19 cellular contexts compared by ENCODE assay signal in the genomic region with DNA sequence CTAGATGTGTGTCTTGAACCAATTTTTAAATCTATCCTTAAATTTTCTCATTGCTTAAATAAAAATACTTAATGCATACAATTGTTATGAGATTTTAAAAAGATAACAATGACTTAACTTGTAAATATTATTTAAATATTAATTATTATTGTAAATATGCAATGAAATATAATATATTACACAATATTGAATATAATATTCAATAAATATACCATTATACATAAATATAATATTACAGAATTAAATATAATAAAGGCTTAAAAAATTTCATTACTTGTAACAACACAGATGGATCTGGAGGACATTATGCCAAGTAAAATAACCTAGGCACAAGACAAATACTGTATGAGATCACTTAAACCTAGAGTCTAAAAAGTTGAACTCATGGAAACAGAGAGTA.
"Had no signal": no experiment of that assay in that cellular context is flagged by ENCODE, and none has a peak within 500 bp of the region (broad histone marks: within the 10 kb centered on the region; RNA-seq: fewer than 3 reads in every experiment).

No MANE protein-coding gene starts in this region.

- H3K9me3 ChIP-seq: MG63, SK-N-SH had no signal

- H3K4me3 ChIP-seq: MG63 had no signal

- H3K36me3 ChIP-seq: MG63 had no signal

- H3K27ac ChIP-seq: RWPE1 had no signal

- DNase-seq: KBM-7, MG63, NCI-H1092, NCI-H1105 treated with DMSO at 0.1 percent for 48 hours, NCI-H1417 treated with DMSO at 0.1 percent for 48 hours, NCI-H146, NCI-H1694 treated with DMSO at 0.1 percent for 48 hours, NCI-H2029, NCI-H2081 treated with DMSO at 0.1 percent for 48 hours, NCI-H2171, NCI-H226, NCI-H446, NCI-H510A, NCI-H524 treated with DMSO at 0.1 percent for 48 hours, NCI-H69, NCI-H774, SHP77, SK-N-SH had no signal

- H3K9ac ChIP-seq: SK-N-SH had no signal
